ENCODE assay signal across 11 cellular contexts in the genomic region with DNA sequence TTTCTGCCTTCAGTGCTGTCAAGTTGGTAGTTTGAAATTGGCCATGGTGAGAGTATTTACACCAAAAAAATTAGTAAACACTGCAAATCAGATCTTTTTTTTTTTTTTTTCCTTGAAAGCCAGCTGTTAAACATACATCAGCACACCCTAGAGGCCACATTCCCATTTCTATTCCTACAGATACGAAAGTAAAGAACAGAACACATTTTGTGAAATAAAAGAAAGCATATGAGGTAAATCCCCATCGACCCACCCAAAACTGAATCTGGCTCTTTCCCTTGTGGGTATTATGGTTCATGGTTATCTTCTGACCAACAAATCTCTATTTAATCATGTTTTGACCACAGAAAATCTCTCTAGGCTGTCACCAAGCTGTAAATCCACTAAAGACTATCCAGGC. TPM values are rescaled to one million over a fixed set of nuclear protein-coding genes. Genes with fewer than 3 reads are reported as not detected.
A peak's percentile ranks its signal among the peaks of the same experiment; 100 is the strongest.
DNase-seq lines count a peak whose midpoint lies in the region; ATAC-seq and TF ChIP-seq lines count a peak whose summit lies in the region.
"Had no signal": no experiment of that assay in that cellular context is flagged by ENCODE, and none has a peak within 500 bp of the region (broad histone marks: within the 10 kb centered on the region; RNA-seq: fewer than 3 reads in every experiment).

No MANE protein-coding gene starts in this region.

- H3K27ac ChIP-seq in AG04450 (ENCODE audit: low read depth, low read length): peak overlapping the region; percentile 21
- H3K27ac ChIP-seq: BLaER1 had no signal

- H3K4me3 ChIP-seq in AG04450 (ENCODE audit: low read depth, low read length): no peak overlapping the region
- H3K4me3 ChIP-seq in astrocyte of the cerebellum (ENCODE audit: low read depth, low read length): no peak overlapping the region
- no peak overlapping the region for H3K4me3 ChIP-seq in foreskin fibroblast (ENCODE audit: low read depth in 1 of 2, low read length in 2 of 2)
- H3K4me3 ChIP-seq: BLaER1 had no signal

- POLR2A ChIA-PET in AG04450 (lab: Yijun Ruan, JAX): interaction anchor here (0.7 kb wide), 1 partner anchor 76 kb away, joined by 9 read pairs; no protein-coding TSS in a partner anchor
- POLR2A ChIA-PET in HEK293T (lab: Yijun Ruan, JAX): no interaction called here

- no peak for ATAC-seq in HG03025 (IDR thresholded peaks at IDR 0.05; ENCODE audit: low FRiP score, unreplicated experiment)
- ATAC-seq: activated naive CD8-positive, alpha-beta T cell treated with anti-CD3 and anti-CD28 coated beads, Interleukin-2, amount 50 U/mL, for 24 hours had no signal

- H3K27me3 ChIP-seq in AG04450 (ENCODE audit: control insufficient read depth, insufficient read depth, low read length): no peaks in the 10 kb centered on the region
- H3K27me3 ChIP-seq: BLaER1 had no signal

- H3K9me3 ChIP-seq in AG04450 (ENCODE audit: control insufficient read depth, insufficient read depth, low read length): no peaks in the 10 kb centered on the region

- no peak overlapping the region for H3K4me3 Mint-ChIP-seq in CD14-positive monocyte
- H3K4me3 Mint-ChIP-seq: activated naive CD8-positive, alpha-beta T cell treated with anti-CD3 and anti-CD28 coated beads, Interleukin-2, amount 50 U/mL, for 24 hours had no signal

- H3K36me3 Mint-ChIP-seq in CD14-positive monocyte: peaks cover 12 to 13% of the 10 kb centered on the region in 2 donors

- H3K9me3 Mint-ChIP-seq in CD14-positive monocyte: no peaks in the 10 kb centered on the region
- H3K9me3 Mint-ChIP-seq: activated naive CD8-positive, alpha-beta T cell treated with anti-CD3 and anti-CD28 coated beads, Interleukin-2, amount 50 U/mL, for 24 hours had no signal

- peak; percentile 32 for TF ChIP-seq CTCF in AG04450 (IDR thresholded peaks at IDR 0.05; ENCODE audit: low read depth, low read length)
- TF ChIP-seq CTCF in astrocyte of the cerebellum (IDR thresholded peaks at IDR 0.05; ENCODE audit: low read depth, low read length, missing control alignments): peak; percentile 24
- peak; percentile 27 for TF ChIP-seq CTCF in foreskin fibroblast (IDR thresholded peaks at IDR 0.05; ENCODE audit: low read depth, low read length)
- TF ChIP-seq CTCF in CD14-positive monocyte (IDR thresholded peaks at IDR 0.05): no peak

- CTCF ChIA-PET in AG04450 (lab: Charles Lee): interaction anchor here (0.7 to 1.2 kb wide), 3 partner anchors 45 to 90 kb away, joined by 3 to 10 read pairs (median 4); no protein-coding TSS in a partner anchor
- CTCF ChIA-PET in HEK293T (lab: Yijun Ruan, JAX): interaction anchor here (1.2 kb wide), 1 partner anchor 97 kb away, joined by 3 read pairs; no protein-coding TSS in a partner anchor

- in situ Hi-C loops in astrocyte of the cerebellum (cut with HindIII; ENCODE audit: low sequenced_read_pairs): loop anchor here (5.0 kb wide), 1 partner anchor 87 kb away; no protein-coding TSS in a partner anchor

- DNase-seq in AG04450 (ENCODE audit: low read depth, low spot score) (no peak), HEK293T (ENCODE audit: extremely low spot score) (no peak), astrocyte of the cerebellum (ENCODE audit: low read depth) (no peak), foreskin fibroblast (peak in 1 of 2 donors; percentile 57), NCI-H2196 (lab: John Stamatoyannopoulos, UW; ENCODE audit: unreplicated experiment) (no peak), CD14-positive monocyte (ENCODE audit: low spot score) (no peak)
- DNase-seq in stimulated activated CD4-positive, alpha-beta T cell treated with anti-CD3 and anti-CD28 coated beads, Interleukin-15, amount 100 ng/mL, for 24 hours: no peak
- DNase-seq: activated naive CD8-positive, alpha-beta T cell treated with anti-CD3 and anti-CD28 coated beads, Interleukin-2, amount 50 U/mL, for 24 hours; NCI-H2081 had no signal

- peaks cover 21% of the 10 kb centered on the region for H3K4me1 Mint-ChIP-seq in CD14-positive monocyte

- no peaks in the 10 kb centered on the region for H3K27me3 Mint-ChIP-seq in CD14-positive monocyte (ENCODE audit: low read depth in 3 of 3)
- H3K27me3 Mint-ChIP-seq: activated naive CD8-positive, alpha-beta T cell treated with anti-CD3 and anti-CD28 coated beads, Interleukin-2, amount 50 U/mL, for 24 hours had no signal

- H3K27ac Mint-ChIP-seq in CD14-positive monocyte: no peak overlapping the region
- H3K27ac Mint-ChIP-seq: activated naive CD8-positive, alpha-beta T cell treated with anti-CD3 and anti-CD28 coated beads, Interleukin-2, amount 50 U/mL, for 24 hours had no signal

- intact Hi-C loops in CD14-positive monocyte (cut with micrococcal nuclease): no loop called here

TF ChIP-seq in HEK293T, 16 proteins besides CTCF, POLR2A, EP300 and RAD21:
- TF ChIP-seq ZNF384 (IDR thresholded peaks at IDR 0.05) (peak; percentile 75; the same call in 1 of the 2 replicates), CTBP1 (IDR thresholded peaks at IDR 0.05; ENCODE audit: borderline replicate concordance) (no peak)

RNA-seq across cellular contexts. Expression of gene AP1AR, which starts 41.8 kb away (rescaled TPM):
- 7.6 and 11.8 TPM in 2 replicates for polyA plus RNA-seq in AG04450 (2011; rRNA removed)
- polyA minus RNA-seq in AG04450 (2011; rRNA and poly(A)+ RNA removed): 2.7 and 4.0 TPM in 2 replicates
- 10 to 100 TPM; 14.6 to 15.8 TPM for polyA plus RNA-seq in CD14-positive monocyte

RNA-seq across cellular contexts. Expression of gene FAM241A, which starts 44.5 kb away (rescaled TPM):
- polyA plus RNA-seq in AG04450 (2011; rRNA removed) (0.21 and 0.36 TPM in 2 replicates), CD14-positive monocyte (1 to 10 TPM; 4.8 to 5.5 TPM)
- polyA minus RNA-seq in AG04450 (2011; rRNA and poly(A)+ RNA removed): 0.18 and 0.48 TPM in 2 replicates
